In genomic region chr16:20741555-20742285, GRCh38 we compare ENCODE assay signal across 8 cellular contexts. TPM values are rescaled to one million over a fixed set of nuclear protein-coding genes. Genes with fewer than 3 reads are reported as not detected.
DNase-seq lines count a peak whose midpoint lies in the region; ATAC-seq, FAIRE-seq and TF ChIP-seq lines count a peak whose summit lies in the region.

TSS of gene THUMPD1 (minus strand) at chr16:20741818. CDS start at chr16:20741739, 79 bp downstream.

- ATAC-seq in GM18909 (IDR thresholded peaks at IDR 0.05; ENCODE audit: poor library complexity, unreplicated experiment): peak; percentile 83
- ATAC-seq in HG03159 (IDR thresholded peaks at IDR 0.05; ENCODE audit: unreplicated experiment): peak; percentile 90
- ATAC-seq in WTC11: peak; percentile 98

- peaks cover 25% of the 10 kb centered on the region for H3K9me3 Mint-ChIP-seq in WTC11
- H3K9me3 Mint-ChIP-seq in immature natural killer cell: peaks cover 0 to 4% (median 2%) of the 10 kb centered on the region in 6 donors

- peaks cover 7% of the 10 kb centered on the region for H3K36me3 ChIP-seq in bronchial epithelial cell (ENCODE audit: control insufficient read depth, insufficient read depth, low read length)

- no peak for TF ChIP-seq CTCF in WTC11 (IDR thresholded peaks at IDR 0.05)
- peak; percentile 30 for TF ChIP-seq CTCF in bronchial epithelial cell (IDR thresholded peaks at IDR 0.05; ENCODE audit: insufficient read depth, low read length, severe bottlenecking)

- H3K4me1 Mint-ChIP-seq in WTC11 (peaks cover 10% of the 10 kb centered on the region), immature natural killer cell (peaks cover 28 to 38% of the 10 kb centered on the region in 2 donors)

- H3K36me3 Mint-ChIP-seq in WTC11 (peaks cover 26% of the 10 kb centered on the region), immature natural killer cell (peaks cover 0 to 5% (median 5%) of the 10 kb centered on the region in 3 donors)

- H3K27ac Mint-ChIP-seq in WTC11 (peak within 1 kb of the TSS; percentile 93), immature natural killer cell (peak within 1 kb of the TSS; percentile 96 to 98 (median 97))

- no peak for FAIRE-seq in bronchial epithelial cell (lab: Jason Lieb, UNC)

- CTCF ChIA-PET in WTC11 (lab: Charles Lee): interaction anchor here (0.6 to 1.1 kb wide), 6 partner anchors 188 to 1758 kb away, joined by 3 to 4 read pairs (median 3); partner anchors contain the start of gene VPS35L

- no peaks in the 10 kb centered on the region for H3K27me3 Mint-ChIP-seq in WTC11 (ENCODE audit: low read depth)
- peaks cover 5 to 10% (median 8%) of the 10 kb centered on the region in 3 donors for H3K27me3 Mint-ChIP-seq in immature natural killer cell (ENCODE audit: low read depth in 3 of 3)

- POLR2A ChIA-PET in WTC11 (lab: Charles Lee): interaction anchor here (1.5 kb wide), 1 partner anchor 65 kb away, joined by 4 read pairs; no protein-coding TSS in a partner anchor

- H3K4me3 Mint-ChIP-seq in WTC11 (peak within 1 kb of the TSS; percentile 97), immature natural killer cell (peak within 1 kb of the TSS; percentile 93 to 98 (median 97))

- H3K27me3 ChIP-seq in bronchial epithelial cell (ENCODE audit: control insufficient read depth, insufficient read depth, low read length): no peaks in the 10 kb centered on the region

- peak within 1 kb of the TSS; percentile 99 for H3K4me3 ChIP-seq in bronchial epithelial cell (ENCODE audit: low read depth, low read length)

- peak; percentile 96 for DNase-seq in AG08396 (ENCODE audit: low spot score)
- DNase-seq in NCI-H2227 treated with DMSO at 0.1 percent for 48 hours (lab: John Stamatoyannopoulos, UW): peak; percentile 87
- DNase-seq in WTC11 (ENCODE audit: low spot score): peak; percentile 99
- peak; percentile 87 for DNase-seq in bronchial epithelial cell (ENCODE audit: low read depth)
- DNase-seq in immature natural killer cell: peak; percentile 94 to 96 (median 95)
- peak; percentile 83 for DNase-seq in smooth muscle cell of the brain vasculature (ENCODE audit: low read depth, low spot score)

TF ChIP-seq in WTC11, 78 proteins besides CTCF, POLR2A, EP300 and RAD21:
- peak; percentile 97 for TF ChIP-seq SP1 (CRISPR knock-in tag; conservative IDR thresholded peaks at IDR 0.05)
- TF ChIP-seq SMAD3 (CRISPR knock-in tag; IDR thresholded peaks at IDR 0.05; ENCODE audit: borderline replicate concordance): peak; percentile 48; the same call in 1 of the 2 replicates
- TF ChIP-seq CREM (CRISPR knock-in tag; IDR thresholded peaks at IDR 0.05): peak; percentile 99
- TF ChIP-seq KAT7 (CRISPR knock-in tag; IDR thresholded peaks at IDR 0.05; ENCODE audit: borderline replicate concordance): 0 out of 2 replicates have a peak, but pooled peaks have one; percentile 64
- 0 out of 2 replicates have a peak, but pooled peaks have one; percentile 34 for TF ChIP-seq ZBTB43 (CRISPR knock-in tag; IDR thresholded peaks at IDR 0.05)
- no peak for TF ChIP-seq TCF7 (CRISPR knock-in tag; IDR thresholded peaks at IDR 0.05; ENCODE audit: low read depth)
- TF ChIP-seq MYBL2 (CRISPR knock-in tag; IDR thresholded peaks at IDR 0.05): peak; percentile 20; the same call in 1 of the 2 replicates
- TF ChIP-seq TEAD1 (CRISPR knock-in tag; IDR thresholded peaks at IDR 0.05): peak; percentile 29; the same call in 1 of the 2 replicates
- TF ChIP-seq ZNF232 (CRISPR knock-in tag; IDR thresholded peaks at IDR 0.05): peak; percentile 75; the same call in 1 of the 2 replicates
- no peak for TF ChIP-seq ATF2 (CRISPR knock-in tag; IDR thresholded peaks at IDR 0.05; ENCODE audit: borderline replicate concordance, low read depth)
- TF ChIP-seq PREB (CRISPR knock-in tag; IDR thresholded peaks at IDR 0.05; ENCODE audit: borderline replicate concordance): 0 out of 2 replicates have a peak, but pooled peaks have one; percentile 19
- no peak for TF ChIP-seq GRHL2 (CRISPR knock-in tag; IDR thresholded peaks at IDR 0.05; ENCODE audit: insufficient replicate concordance, severe bottlenecking)
- TF ChIP-seq ZNF671 (CRISPR knock-in tag; IDR thresholded peaks at IDR 0.05): no peak
- TF ChIP-seq, protein P1, sequence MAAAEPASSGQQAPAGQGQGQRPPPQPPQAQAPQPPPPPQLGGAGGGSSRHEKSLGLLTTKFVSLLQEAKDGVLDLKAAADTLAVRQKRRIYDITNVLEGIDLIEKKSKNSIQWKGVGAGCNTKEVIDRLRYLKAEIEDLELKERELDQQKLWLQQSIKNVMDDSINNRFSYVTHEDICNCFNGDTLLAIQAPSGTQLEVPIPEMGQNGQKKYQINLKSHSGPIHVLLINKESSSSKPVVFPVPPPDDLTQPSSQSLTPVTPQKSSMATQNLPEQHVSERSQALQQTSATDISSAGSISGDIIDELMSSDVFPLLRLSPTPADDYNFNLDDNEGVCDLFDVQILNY (CRISPR knock-in tag; IDR thresholded peaks at IDR 0.05): no peak
- TF ChIP-seq FOXK1 (CRISPR knock-in tag; IDR thresholded peaks at IDR 0.05): peak; percentile 96
- no peak for TF ChIP-seq RELA (CRISPR knock-in tag; IDR thresholded peaks at IDR 0.05; ENCODE audit: borderline replicate concordance)
- TF ChIP-seq CREB1 (CRISPR knock-in tag; IDR thresholded peaks at IDR 0.05): peak; percentile 92
- 0 out of 2 replicates have a peak, but pooled peaks have one; percentile 60 for TF ChIP-seq ZNF121 (CRISPR knock-in tag; IDR thresholded peaks at IDR 0.05)
- peak; percentile 90; the same call in 1 of the 2 replicates for TF ChIP-seq ATF1 (CRISPR knock-in tag; IDR thresholded peaks at IDR 0.05)
- TF ChIP-seq MXD4 (CRISPR knock-in tag; IDR thresholded peaks at IDR 0.05; ENCODE audit: borderline replicate concordance): no peak
- TF ChIP-seq, protein P2, sequence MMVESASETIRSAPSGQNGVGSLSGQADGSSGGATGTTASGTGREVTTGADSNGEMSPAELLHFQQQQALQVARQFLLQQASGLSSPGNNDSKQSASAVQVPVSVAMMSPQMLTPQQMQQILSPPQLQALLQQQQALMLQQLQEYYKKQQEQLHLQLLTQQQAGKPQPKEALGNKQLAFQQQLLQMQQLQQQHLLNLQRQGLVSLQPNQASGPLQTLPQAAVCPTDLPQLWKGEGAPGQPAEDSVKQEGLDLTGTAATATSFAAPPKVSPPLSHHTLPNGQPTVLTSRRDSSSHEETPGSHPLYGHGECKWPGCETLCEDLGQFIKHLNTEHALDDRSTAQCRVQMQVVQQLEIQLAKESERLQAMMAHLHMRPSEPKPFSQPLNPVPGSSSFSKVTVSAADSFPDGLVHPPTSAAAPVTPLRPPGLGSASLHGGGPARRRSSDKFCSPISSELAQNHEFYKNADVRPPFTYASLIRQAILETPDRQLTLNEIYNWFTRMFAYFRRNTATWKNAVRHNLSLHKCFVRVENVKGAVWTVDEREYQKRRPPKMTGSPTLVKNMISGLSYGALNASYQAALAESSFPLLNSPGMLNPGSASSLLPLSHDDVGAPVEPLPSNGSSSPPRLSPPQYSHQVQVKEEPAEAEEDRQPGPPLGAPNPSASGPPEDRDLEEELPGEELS (CRISPR knock-in tag; IDR thresholded peaks at IDR 0.05): peak; percentile 53; the same call in 1 of the 2 replicates

RNA-seq across cellular contexts. Expression of gene THUMPD1, which starts in this region (rescaled TPM):
- total RNA-seq in WTC11 (2021): 40.8 to 48.5 TPM (median 44.6 TPM) in 3 replicates
- total RNA-seq in bronchial epithelial cell: 82.8 and 105 TPM in 2 replicates
- 10 to 100 TPM; 46.4 to 73.0 (median 48.3) TPM for polyA plus RNA-seq in immature natural killer cell

Comparison
In these comparisons a context has a peak if more than half of its experiments do, and no peak if none do; other contexts are left out.
1. Peak in every context shown above with its lines: DNase-seq, ATAC-seq and H3K4me3 ChIP-seq.